19 cellular contexts compared by ENCODE assay signal in the genomic region with DNA sequence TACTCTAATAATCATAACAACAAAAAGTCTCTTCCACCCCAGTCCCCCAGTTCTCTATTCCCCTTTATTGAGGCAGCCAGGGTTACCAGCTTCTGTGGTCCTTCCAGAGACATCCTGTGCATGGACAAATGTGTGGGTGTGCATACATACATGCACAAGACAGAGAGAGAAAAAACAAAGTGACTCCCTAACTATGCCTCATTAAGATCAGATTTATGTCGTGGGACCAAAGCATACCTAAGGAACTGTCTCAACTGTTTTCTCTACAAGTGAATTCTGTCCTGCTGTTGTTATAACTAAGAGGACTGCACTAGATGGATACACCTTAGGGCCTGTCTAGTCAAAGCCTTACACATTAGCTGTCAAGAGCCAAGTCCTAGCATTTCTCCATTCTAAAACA.
A peak's percentile ranks its signal among the peaks of the same experiment; 100 is the strongest.
DNase-seq lines count a peak whose midpoint lies in the region; TF ChIP-seq lines count a peak whose summit lies in the region.
"Had no signal": no experiment of that assay in that cellular context is flagged by ENCODE, and none has a peak within 500 bp of the region (broad histone marks: within the 10 kb centered on the region; RNA-seq: fewer than 3 reads in every experiment).

No MANE protein-coding gene starts in this region.

- H3K79me2 ChIP-seq in OCI-LY1 (ENCODE audit: insufficient read depth, low read length): peaks cover 34% of the 10 kb centered on the region
- H3K79me2 ChIP-seq in trophoblast cell (ENCODE audit: control insufficient read depth, insufficient read depth, low read length, poor library complexity): peaks cover 5% of the 10 kb centered on the region

- peak overlapping the region; percentile 6 for H3K27ac Mint-ChIP-seq in chondrocyte (ENCODE audit: unreplicated experiment)
- H3K27ac Mint-ChIP-seq: stimulated activated naive CD8-positive, alpha-beta T cell treated with anti-CD3 and anti-CD28 coated beads, Interleukin-15, Interleukin-2, amounts not matched to agents 100 ng/mL and 50 ng/mL, for 24 hours; T-helper 1 cell treated with Interleukin-12 subunit alpha and Interleukin-12 subunit beta and Interleukin-4 antibody, amounts not matched to agents 30 μg/mL and 1 μg/mL, for 36 hours; type B pancreatic cell had no signal

- no peaks in the 10 kb centered on the region for H3K9me3 ChIP-seq in OCI-LY1 (ENCODE audit: low read length)
- H3K9me3 ChIP-seq in trophoblast cell (ENCODE audit: insufficient read depth, low read depth, low read length): no peaks in the 10 kb centered on the region
- H3K9me3 ChIP-seq: esophagus muscularis mucosa, prostate gland had no signal

- H3K4me2 ChIP-seq in OCI-LY1 (ENCODE audit: low read length) (no peak overlapping the region), trophoblast cell (ENCODE audit: low read length) (no peak overlapping the region)

- H3K27me3 Mint-ChIP-seq in chondrocyte (ENCODE audit: low read depth): no peaks in the 10 kb centered on the region
- H3K27me3 Mint-ChIP-seq: stimulated activated naive CD8-positive, alpha-beta T cell treated with anti-CD3 and anti-CD28 coated beads, Interleukin-15, Interleukin-2, amounts not matched to agents 100 ng/mL and 50 ng/mL, for 24 hours; type B pancreatic cell had no signal

- H3K9ac ChIP-seq in OCI-LY1 (ENCODE audit: low read length) (no peak overlapping the region), trophoblast cell (ENCODE audit: low read length) (no peak overlapping the region)

- peak overlapping the region; percentile 85 for H3K4ac ChIP-seq in trophoblast cell (ENCODE audit: low read depth, low read length)

- H2AFZ ChIP-seq in OCI-LY1 (ENCODE audit: low read length): no peak overlapping the region
- no peak overlapping the region for H2AFZ ChIP-seq in trophoblast cell (ENCODE audit: insufficient read depth, low read length, poor library complexity)

- H2BK12ac ChIP-seq in trophoblast cell (ENCODE audit: low read length): no peak overlapping the region

- H3K4me3 ChIP-seq in OCI-LY1 (ENCODE audit: low read depth, low read length, poor library complexity, severe bottlenecking) (no peak overlapping the region), trophoblast cell (ENCODE audit: low read depth, low read length) (no peak overlapping the region)
- H3K4me3 ChIP-seq: esophagus muscularis mucosa, prostate gland had no signal

- no peaks in the 10 kb centered on the region for H3F3A ChIP-seq in OCI-LY1 (ENCODE audit: insufficient read depth, low read length)

- no peak overlapping the region for H3K18ac ChIP-seq in trophoblast cell (ENCODE audit: low read length)

- H3K9me3 Mint-ChIP-seq in chondrocyte (ENCODE audit: low read depth): no peaks in the 10 kb centered on the region
- H3K9me3 Mint-ChIP-seq: stimulated activated naive CD8-positive, alpha-beta T cell treated with anti-CD3 and anti-CD28 coated beads, Interleukin-15, Interleukin-2, amounts not matched to agents 100 ng/mL and 50 ng/mL, for 24 hours; T-helper 1 cell treated with Interleukin-12 subunit alpha and Interleukin-12 subunit beta and Interleukin-4 antibody, amounts not matched to agents 30 μg/mL and 1 μg/mL, for 36 hours; type B pancreatic cell had no signal

- H3K27ac ChIP-seq in OCI-LY1 (ENCODE audit: low read depth, low read length, poor library complexity, severe bottlenecking) (peak overlapping the region; percentile 33), trophoblast cell (ENCODE audit: low read depth, low read length) (no peak overlapping the region)
- H3K27ac ChIP-seq: esophagus muscularis mucosa, prostate gland had no signal

- TF ChIP-seq CTCF in OCI-LY1 (IDR thresholded peaks at IDR 0.05; ENCODE audit: low read length) (no peak), chondrocyte (IDR thresholded peaks at IDR 0.05) (no peak)

- no peaks in the 10 kb centered on the region for H4K20me1 ChIP-seq in OCI-LY1 (ENCODE audit: insufficient read depth, low read length)

- no peak overlapping the region for H3K4me3 Mint-ChIP-seq in chondrocyte (ENCODE audit: unreplicated experiment)
- H3K4me3 Mint-ChIP-seq: stimulated activated naive CD8-positive, alpha-beta T cell treated with anti-CD3 and anti-CD28 coated beads, Interleukin-15, Interleukin-2, amounts not matched to agents 100 ng/mL and 50 ng/mL, for 24 hours; T-helper 1 cell treated with Interleukin-12 subunit alpha and Interleukin-12 subunit beta and Interleukin-4 antibody, amounts not matched to agents 30 μg/mL and 1 μg/mL, for 36 hours; type B pancreatic cell had no signal

- H3K14ac ChIP-seq in trophoblast cell (ENCODE audit: low read length): no peak overlapping the region

- DNase-seq in EH (ENCODE audit: low read depth): peak; percentile 47
- no peak for DNase-seq in chondrocyte (ENCODE audit: low spot score)
- DNase-seq in trophoblast cell: no peak
- DNase-seq in NCI-H748 (lab: John Stamatoyannopoulos, UW; ENCODE audit: unreplicated experiment): no peak
- DNase-seq in NCI-H2196 (lab: John Stamatoyannopoulos, UW; ENCODE audit: unreplicated experiment): no peak
- no peak for DNase-seq in T-helper 1 cell
- DNase-seq: activated naive CD4-positive, alpha-beta T cell; effector CD4-positive, alpha-beta T cell; MM.1S; NCI-H2171; NCI-H69; OCI-M1; SIG-M5 had no signal

- H4K91ac ChIP-seq in trophoblast cell (ENCODE audit: low read depth, low read length): no peak overlapping the region

- WGBS in trophoblast cell (ENCODE audit: extremely low coverage, insufficient coverage, insufficient read length): no CpG with 5 or more reads among the region's 1 CpG

- no peaks in the 10 kb centered on the region for H3K36me3 Mint-ChIP-seq in chondrocyte (ENCODE audit: low read depth)

- H2BK5ac ChIP-seq in trophoblast cell (ENCODE audit: low read depth, low read length, poor library complexity): no peak overlapping the region

- no peak overlapping the region for H3K23ac ChIP-seq in trophoblast cell (ENCODE audit: low read length)

- H3K36me3 ChIP-seq in OCI-LY1 (ENCODE audit: insufficient read depth, low read length) (no peaks in the 10 kb centered on the region), trophoblast cell (ENCODE audit: control insufficient read depth in 1 of 2, insufficient read depth in 2 of 2, low read length in 2 of 2) (peaks cover 2 to 4% of the 10 kb centered on the region in 2 experiments)
- H3K36me3 ChIP-seq: esophagus muscularis mucosa, prostate gland had no signal

- H2BK120ac ChIP-seq in trophoblast cell (ENCODE audit: insufficient read depth, low read length, poor library complexity): no peak overlapping the region

- H3K4me1 ChIP-seq in OCI-LY1 (ENCODE audit: insufficient read depth, low read length, severe bottlenecking): peaks cover 52% of the 10 kb centered on the region
- H3K4me1 ChIP-seq in trophoblast cell (ENCODE audit: control insufficient read depth in 1 of 2, insufficient read depth in 2 of 2, low read length in 2 of 2): peaks cover 3 to 6% of the 10 kb centered on the region in 2 experiments

- H4K8ac ChIP-seq in trophoblast cell (ENCODE audit: low read depth, low read length): no peak overlapping the region

- H3K9me2 ChIP-seq in OCI-LY1 (ENCODE audit: low read depth, low read length): no peaks in the 10 kb centered on the region

- no peak overlapping the region for H2AK5ac ChIP-seq in trophoblast cell (ENCODE audit: low read length)

- H3K4me1 Mint-ChIP-seq in chondrocyte (ENCODE audit: low read depth): peaks cover 86% of the 10 kb centered on the region

- peaks cover 15% of the 10 kb centered on the region for H3K79me1 ChIP-seq in trophoblast cell (ENCODE audit: low read length)

- H4K12ac ChIP-seq in trophoblast cell (ENCODE audit: low read depth, low read length): no peak overlapping the region

- H3K27me3 ChIP-seq in OCI-LY1 (ENCODE audit: insufficient read depth, low read length): no peaks in the 10 kb centered on the region
- H3K27me3 ChIP-seq in trophoblast cell (ENCODE audit: insufficient read depth, low read length): no peaks in the 10 kb centered on the region
- H3K27me3 ChIP-seq: esophagus muscularis mucosa had no signal
